In the genomic region with DNA sequence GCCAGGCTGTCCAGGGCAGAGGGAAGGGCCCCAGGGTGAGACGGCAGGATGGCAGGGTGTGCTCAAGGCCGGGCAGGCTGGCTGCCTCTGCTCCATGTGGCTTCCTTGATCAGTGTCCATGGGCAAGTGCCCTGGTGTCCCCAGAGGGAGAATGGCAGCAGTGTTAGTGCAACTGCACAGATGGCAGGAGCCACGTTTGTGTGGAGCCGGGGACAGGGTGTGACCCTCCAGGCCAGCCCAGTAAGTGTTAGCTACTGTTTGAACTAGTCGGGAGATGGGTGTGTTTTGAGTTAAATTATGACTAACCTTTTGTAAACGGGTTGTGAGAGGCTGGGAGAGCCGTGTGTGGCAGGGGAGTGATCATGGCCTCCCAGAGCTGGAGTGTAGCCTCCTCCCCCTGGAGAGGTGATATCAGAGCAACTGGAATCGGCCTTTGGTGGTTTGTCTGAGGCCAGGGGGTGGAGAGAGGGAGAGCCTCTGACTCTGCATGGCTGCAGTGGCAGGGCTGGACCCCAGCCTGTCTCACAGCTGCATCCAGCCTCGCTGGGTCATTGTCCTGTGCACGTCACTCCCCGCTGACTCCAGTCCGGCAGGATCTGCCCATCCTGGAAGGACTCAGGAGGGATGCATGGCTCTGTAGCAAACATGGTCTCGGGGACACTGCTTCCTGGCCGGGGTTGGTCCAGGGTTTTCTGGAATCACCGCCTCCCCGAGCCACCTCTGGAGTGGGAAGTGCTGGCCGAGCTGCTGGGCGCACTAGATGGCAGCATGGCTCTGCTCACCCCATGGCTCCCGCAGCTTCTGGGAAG, we compare ENCODE assay signal across 11 cellular contexts. TPM values are rescaled to one million over a fixed set of nuclear protein-coding genes. Genes with fewer than 3 reads are reported as not detected.
DNase-seq lines count a peak whose midpoint lies in the region; ATAC-seq and TF ChIP-seq lines count a peak whose summit lies in the region.
"Had no signal": no experiment of that assay in that cellular context is flagged by ENCODE, and none has a peak within 500 bp of the region (broad histone marks: within the 10 kb centered on the region; RNA-seq: fewer than 3 reads in every experiment).

No MANE protein-coding gene starts in this region.

- ATAC-seq in esophagus mucosa (peak; percentile 92), GM18519 (IDR thresholded peaks at IDR 0.05; ENCODE audit: low FRiP score, unreplicated experiment) (no peak), GM21786 (IDR thresholded peaks at IDR 0.05; ENCODE audit: unreplicated experiment) (no peak)

- H3K36me3 ChIP-seq in tibial artery (peaks cover 15 to 79% (median 39%) of the 10 kb centered on the region in 3 donors), BE2C (peaks cover 21% of the 10 kb centered on the region)

- H3K9me3 ChIP-seq in tibial artery (no peaks in the 10 kb centered on the region), BE2C (no peaks in the 10 kb centered on the region)

- no peak overlapping the region for H3K27ac ChIP-seq in tibial artery

- H3K4me3 ChIP-seq in tibial artery (no peak overlapping the region), BE2C (ENCODE audit: low read depth, low read length) (no peak overlapping the region)

- intact Hi-C loops in tibial artery (cut with DNase I; ENCODE audit: low total_unique reads) = no loop called here

- H3K4me1 ChIP-seq in tibial artery (no peaks in the 10 kb centered on the region), BE2C (no peaks in the 10 kb centered on the region)

- H3K27me3 ChIP-seq in tibial artery = no peaks in the 10 kb centered on the region
- H3K27me3 ChIP-seq in BE2C = no peaks in the 10 kb centered on the region

- DNase-seq in AG08396 (ENCODE audit: low spot score) (peak; percentile 64), HuH-7.5 (ENCODE audit: low spot score) (peak; percentile 63), medulla oblongata (ENCODE audit: extremely low spot score) (peak; percentile 56), tibial artery (no peak), BE2C (no peak)
- DNase-seq: CD4-positive, alpha-beta memory T cell; dermis blood vessel endothelial cell; naive B cell had no signal

- no peak for TF ChIP-seq CTCF in tibial artery (IDR thresholded peaks at IDR 0.05)
- TF ChIP-seq CTCF in BE2C (IDR thresholded peaks at IDR 0.05; ENCODE audit: low read depth, low read length) = no peak

RNA-seq across cellular contexts. Expression of a gene that starts 27.8 kb away (rescaled TPM):
- 51.8 TPM for total RNA-seq in esophagus mucosa
- 6.1 TPM for polyA plus RNA-seq in BE2C (2012; ENCODE audit: insufficient read depth, insufficient read length, low read depth)

Comparison
In these comparisons a context has a peak if more than half of its experiments do, and no peak if none do; other contexts are left out.
1. DNase-seq: peak in AG08396 (single experiment), HuH-7.5 (single experiment) and medulla oblongata (single experiment); none in tibial artery (0 of 2) and BE2C (single experiment).